33 cellular contexts compared by ENCODE assay signal in genomic region chr9:94016744-94017143, GRCh38.
"Had no signal": no experiment of that assay in that cellular context is flagged by ENCODE, and none has a peak within 500 bp of the region (broad histone marks: within the 10 kb centered on the region; RNA-seq: fewer than 3 reads in every experiment).

No MANE protein-coding gene starts in this region.

- ATAC-seq: activated CD4-positive, alpha-beta T cell treated with anti-CD3 and anti-CD28 coated beads for 36 hours; activated naive CD4-positive, alpha-beta T cell treated with anti-CD3 and anti-CD28 coated beads, Interleukin-2, amount 50 U/mL, for 72 hours; activated T-cell treated with anti-CD3 and anti-CD28 coated beads, Interleukin-2, amount 50 U/mL, for 72 hours; effector memory CD8-positive, alpha-beta T cell; gastroesophageal sphincter; T-helper 17 cell had no signal

- H3K4me3 Mint-ChIP-seq: activated B cell treated with CpG ODN at 0.5 μM for 24 hours; activated CD4-positive, alpha-beta memory T cell treated with anti-CD3 and anti-CD28 coated beads, Interleukin-2, amount 10 ng/mL, durations not matched to agents 7 days and 5 days; activated CD4-positive, alpha-beta T cell treated with anti-CD3 and anti-CD28 coated beads for 36 hours; activated CD4-positive, alpha-beta T cell treated with anti-CD3 and anti-CD28 coated beads, Interleukin-2, amount 10 ng/mL, durations not matched to agents 24 days and 14 days; activated naive CD4-positive, alpha-beta T cell treated with anti-CD3 and anti-CD28 coated beads, Interleukin-2, amount 10 ng/mL, durations not matched to agents 7 days and 5 days; activated naive CD8-positive, alpha-beta T cell treated with anti-CD3 and anti-CD28 coated beads, Interleukin-2, amount 10 ng/mL, durations not matched to agents 7 days and 5 days; activated T-cell treated with anti-CD3 and anti-CD28 coated beads, Interleukin-2, amount 50 U/mL, for 24 hours; activated T-cell treated with anti-CD3 and anti-CD28 coated beads, Interleukin-2, amount 50 U/mL, for 72 hours; central memory CD8-positive, alpha-beta T cell; effector memory CD8-positive, alpha-beta T cell; T-helper 17 cell; T-helper 2 cell treated with Interferon-gamma antibody and Interleukin-4, amounts not matched to agents 5 μg/mL and 100 μg/mL, for 36 hours had no signal

- H3K4me3 ChIP-seq: esophagus squamous epithelium, gastroesophageal sphincter had no signal

- H3K27ac Mint-ChIP-seq: activated B cell treated with CpG ODN at 0.5 μM for 24 hours; activated CD4-positive, alpha-beta memory T cell treated with anti-CD3 and anti-CD28 coated beads, Interleukin-2, amount 10 ng/mL, durations not matched to agents 7 days and 5 days; activated CD4-positive, alpha-beta T cell treated with anti-CD3 and anti-CD28 coated beads for 36 hours; activated CD4-positive, alpha-beta T cell treated with anti-CD3 and anti-CD28 coated beads, Interleukin-2, amount 10 ng/mL, durations not matched to agents 24 days and 14 days; activated naive CD4-positive, alpha-beta T cell treated with anti-CD3 and anti-CD28 coated beads, Interleukin-2, amount 10 ng/mL, durations not matched to agents 7 days and 5 days; activated naive CD4-positive, alpha-beta T cell treated with anti-CD3 and anti-CD28 coated beads, Interleukin-2, amount 50 U/mL, for 72 hours; activated naive CD8-positive, alpha-beta T cell treated with anti-CD3 and anti-CD28 coated beads, Interleukin-2, amount 10 ng/mL, durations not matched to agents 7 days and 5 days; activated T-cell treated with anti-CD3 and anti-CD28 coated beads, Interleukin-2, amount 50 U/mL, for 24 hours; activated T-cell treated with anti-CD3 and anti-CD28 coated beads, Interleukin-2, amount 50 U/mL, for 72 hours; effector memory CD8-positive, alpha-beta T cell; T-helper 17 cell; T-helper 2 cell treated with Interferon-gamma antibody and Interleukin-4, amounts not matched to agents 5 μg/mL and 100 μg/mL, for 36 hours had no signal

- FAIRE-seq: astrocyte, bronchial epithelial cell had no signal

- H3K36me3 ChIP-seq: brain microvascular endothelial cell, esophagus squamous epithelium, gastroesophageal sphincter, WERI-Rb-1 had no signal

- H3K27ac ChIP-seq: brain microvascular endothelial cell, esophagus squamous epithelium, WERI-Rb-1 had no signal

- H3K9me3 Mint-ChIP-seq: activated B cell treated with CpG ODN at 0.5 μM for 24 hours; activated CD4-positive, alpha-beta memory T cell treated with anti-CD3 and anti-CD28 coated beads, Interleukin-2, amount 10 ng/mL, durations not matched to agents 7 days and 5 days; activated naive CD4-positive, alpha-beta T cell treated with anti-CD3 and anti-CD28 coated beads, Interleukin-2, amount 50 U/mL, for 72 hours; central memory CD8-positive, alpha-beta T cell; effector memory CD8-positive, alpha-beta T cell had no signal

- H3K36me3 Mint-ChIP-seq: activated naive CD4-positive, alpha-beta T cell treated with anti-CD3 and anti-CD28 coated beads, Interleukin-2, amount 10 ng/mL, durations not matched to agents 7 days and 5 days; activated naive CD4-positive, alpha-beta T cell treated with anti-CD3 and anti-CD28 coated beads, Interleukin-2, amount 50 U/mL, for 72 hours; activated naive CD8-positive, alpha-beta T cell treated with anti-CD3 and anti-CD28 coated beads, Interleukin-2, amount 10 ng/mL, durations not matched to agents 7 days and 5 days had no signal

- H3K9me3 ChIP-seq: esophagus squamous epithelium, gastroesophageal sphincter had no signal

- DNase-seq: activated B cell treated with CpG ODN at 0.5 μM for 24 hours; activated CD4-positive, alpha-beta memory T cell treated with anti-CD3 and anti-CD28 coated beads, Interleukin-2, amount 10 ng/mL, durations not matched to agents 7 days and 5 days; activated CD4-positive, alpha-beta T cell treated with anti-CD3 and anti-CD28 coated beads for 36 hours; activated CD4-positive, alpha-beta T cell treated with anti-CD3 and anti-CD28 coated beads, Interleukin-2, amount 10 ng/mL, durations not matched to agents 24 days and 14 days; activated CD4-positive, CD25-positive, alpha-beta regulatory T cell treated with anti-CD3 and anti-CD28 coated beads, Interleukin-2, amount 50 U/mL, for 72 hours; activated CD8-positive, alpha-beta memory T cell treated with anti-CD3 and anti-CD28 coated beads, Interleukin-2, amount 50 U/mL, for 48 hours; activated gamma-delta T cell; activated naive CD4-positive, alpha-beta T cell; activated naive CD4-positive, alpha-beta T cell treated with anti-CD3 and anti-CD28 coated beads, Interleukin-2, amount 10 ng/mL, durations not matched to agents 7 days and 5 days; activated naive CD8-positive, alpha-beta T cell treated with anti-CD3 and anti-CD28 coated beads, Interleukin-2, amount 10 ng/mL, durations not matched to agents 7 days and 5 days; activated T-cell treated with anti-CD3 and anti-CD28 coated beads for 4 hours; activated T-cell treated with anti-CD3 and anti-CD28 coated beads, Interleukin-2, amount 50 U/mL, for 24 hours; activated T-cell treated with anti-CD3 and anti-CD28 coated beads, Interleukin-2, amount 50 U/mL, for 72 hours; amniotic stem cell; anterior cingulate cortex; brain microvascular endothelial cell; cortex of kidney; dermis blood vessel endothelial cell; effector CD4-positive, alpha-beta T cell; effector memory CD8-positive, alpha-beta T cell; erythroblast; esophagus squamous epithelium; foreskin melanocyte; T-helper 1 cell; T-helper 17 cell; T1000; WERI-Rb-1 had no signal

- H3K4me1 Mint-ChIP-seq: activated CD4-positive, alpha-beta memory T cell treated with anti-CD3 and anti-CD28 coated beads, Interleukin-2, amount 10 ng/mL, durations not matched to agents 7 days and 5 days; activated CD4-positive, alpha-beta T cell treated with anti-CD3 and anti-CD28 coated beads, Interleukin-2, amount 10 ng/mL, durations not matched to agents 24 days and 14 days; activated naive CD4-positive, alpha-beta T cell treated with anti-CD3 and anti-CD28 coated beads, Interleukin-2, amount 10 ng/mL, durations not matched to agents 7 days and 5 days; activated naive CD8-positive, alpha-beta T cell treated with anti-CD3 and anti-CD28 coated beads, Interleukin-2, amount 10 ng/mL, durations not matched to agents 7 days and 5 days; central memory CD8-positive, alpha-beta T cell had no signal

- H3K27me3 Mint-ChIP-seq: activated B cell treated with CpG ODN at 0.5 μM for 24 hours; activated CD4-positive, alpha-beta T cell treated with anti-CD3 and anti-CD28 coated beads for 36 hours; activated T-cell treated with anti-CD3 and anti-CD28 coated beads, Interleukin-2, amount 50 U/mL, for 24 hours; central memory CD8-positive, alpha-beta T cell; effector memory CD8-positive, alpha-beta T cell had no signal

- H3K27me3 ChIP-seq: brain microvascular endothelial cell, esophagus squamous epithelium, gastroesophageal sphincter had no signal
